In genomic region chr22:19430890-19431541, GRCh38 we compare ENCODE assay signal across 8 cellular contexts. TPM values are rescaled to one million over a fixed set of nuclear protein-coding genes. Genes with fewer than 3 reads are reported as not detected.
DNase-seq lines count a peak whose midpoint lies in the region; ATAC-seq and TF ChIP-seq lines count a peak whose summit lies in the region.

No MANE protein-coding gene starts in this region.

- H3K4me3 Mint-ChIP-seq in activated T-helper 17 cell treated with anti-CD3 and anti-CD28 coated beads, Interleukin-2, amount 50 U/mL, for 72 hours, result peak overlapping the region; percentile 89

- H3K27ac ChIP-seq in 22Rv1 (peak overlapping the region; percentile 97), heart right ventricle (peak overlapping the region in 9 of 10 donors; percentile 70 to 99 (median 93)), psoas muscle (peak overlapping the region; percentile 81)

- H3K27me3 ChIP-seq in heart right ventricle, result no peaks in the 10 kb centered on the region
- no peaks in the 10 kb centered on the region for H3K27me3 ChIP-seq in psoas muscle (ENCODE audit: insufficient read depth in 3 of 3, low read length in 2 of 3)

- H3K4me1 ChIP-seq in heart right ventricle (peaks cover 7 to 56% (median 40%) of the 10 kb centered on the region in 9 donors), psoas muscle (peaks cover 30% of the 10 kb centered on the region)

- intact Hi-C loops in heart right ventricle (cut with DNase I), result loop anchor here in 6 of 10 donors (2.0 to 10.0 kb wide), 5 partner anchors 46 to 254 kb away; partner anchors contain the start of genes CDC45 (in 3 of the 6), UFD1 (in 3 of the 6), CLTCL1 (in 2 of the 6) and SLC25A1 (in 2 of the 6)
- intact Hi-C loops in psoas muscle (cut with DNase I), result no loop called here

- no peak for ATAC-seq in activated T-helper 17 cell treated with anti-CD3 and anti-CD28 coated beads, Interleukin-2, amount 50 U/mL, for 72 hours (replicated peaks)
- no peak for ATAC-seq in heart right ventricle
- ATAC-seq in psoas muscle, result no peak
- no peak for ATAC-seq in HG03460 (IDR thresholded peaks at IDR 0.05; ENCODE audit: unreplicated experiment)

- DNase-seq in Jurkat, Clone E6-1 (ENCODE audit: low read depth, low spot score), result no peak
- DNase-seq in heart right ventricle, result peak in 1 of 2 donors; percentile 40
- peak; percentile 44 to 71 for DNase-seq in psoas muscle
- no peak for DNase-seq in NCI-H1436 treated with DMSO at 0.1 percent for 48 hours (lab: John Stamatoyannopoulos, UW)

- H3K36me3 Mint-ChIP-seq in activated T-helper 17 cell treated with anti-CD3 and anti-CD28 coated beads, Interleukin-2, amount 50 U/mL, for 72 hours (ENCODE audit: low read depth), result peaks cover 52% of the 10 kb centered on the region

- peak overlapping the region; percentile 95 for H3K4me3 ChIP-seq in Jurkat, Clone E6-1 (ENCODE audit: low read length)
- H3K4me3 ChIP-seq in heart right ventricle, result peak overlapping the region; percentile 65 to 94 (median 80)
- peak overlapping the region; percentile 97 for H3K4me3 ChIP-seq in psoas muscle

- H3K4me1 Mint-ChIP-seq in activated T-helper 17 cell treated with anti-CD3 and anti-CD28 coated beads, Interleukin-2, amount 50 U/mL, for 72 hours, result peaks cover 32% of the 10 kb centered on the region

- WGBS in heart right ventricle, 2 donors, result 0 to 1% methylated on average over 42 to 53 of the region's 53 CpGs
- WGBS in psoas muscle, 3 donors, result 0% methylated on average over 27 to 53 of the region's 53 CpGs

- peak overlapping the region; percentile 86 for H3K27ac Mint-ChIP-seq in activated T-helper 17 cell treated with anti-CD3 and anti-CD28 coated beads, Interleukin-2, amount 50 U/mL, for 72 hours

- H3K9me3 ChIP-seq in heart right ventricle (no peaks in the 10 kb centered on the region), psoas muscle (no peaks in the 10 kb centered on the region)

- no peaks in the 10 kb centered on the region for H3K9me3 Mint-ChIP-seq in activated T-helper 17 cell treated with anti-CD3 and anti-CD28 coated beads, Interleukin-2, amount 50 U/mL, for 72 hours

- TF ChIP-seq CTCF in 22Rv1 (IDR thresholded peaks at IDR 0.05) (peak; percentile 19), GM12872 (IDR thresholded peaks at IDR 0.05; ENCODE audit: insufficient read depth, low read depth, low read length) (0 out of 3 replicates have a peak, but pooled peaks have one; percentile 17), heart right ventricle (IDR thresholded peaks at IDR 0.05) (peak in 1 of 9 donors; percentile 22), psoas muscle (IDR thresholded peaks at IDR 0.05) (no peak)

- H3K27me3 Mint-ChIP-seq in activated T-helper 17 cell treated with anti-CD3 and anti-CD28 coated beads, Interleukin-2, amount 50 U/mL, for 72 hours, result no peaks in the 10 kb centered on the region

- H3K36me3 ChIP-seq in heart right ventricle, result peaks cover 0 to 25% (median 16%) of the 10 kb centered on the region in 9 donors
- H3K36me3 ChIP-seq in psoas muscle (ENCODE audit: insufficient read depth in 1 of 2, low read depth in 1 of 2), result peaks cover 7 to 23% of the 10 kb centered on the region in 2 donors

RNA-seq across cellular contexts. Expression of gene HIRA, which starts 0.5 kb away (rescaled TPM):
- 78.7 TPM for polyA plus RNA-seq in Jurkat, Clone E6-1 (2012; ENCODE audit: insufficient read depth, insufficient read length)
- 10 to 100 TPM; 21.4 to 45.6 TPM for total RNA-seq in activated T-helper 17 cell treated with anti-CD3 and anti-CD28 coated beads, Interleukin-2, amount 50 U/mL, for 72 hours
- total RNA-seq in heart right ventricle (10 to 100 TPM; 11.4 to 23.2 (median 18.3) TPM), psoas muscle (10 to 100 TPM; 12.3 to 32.7 (median 18.8) TPM)
- polyA plus RNA-seq in heart right ventricle (10 to 100 TPM in 1 of 2 donors, 1 to 10 TPM in 1; 3.1 to 10.8 TPM), psoas muscle (10 to 100 TPM; 13.3 to 18.9 (median 14.4) TPM)

RNA-seq across cellular contexts. Expression of gene MRPL40, which starts 1.3 kb away (rescaled TPM):
- polyA plus RNA-seq in Jurkat, Clone E6-1 (2012; ENCODE audit: insufficient read depth, insufficient read length), result 78.2 TPM
- 10 to 100 TPM; 11.8 to 25.7 TPM for total RNA-seq in activated T-helper 17 cell treated with anti-CD3 and anti-CD28 coated beads, Interleukin-2, amount 50 U/mL, for 72 hours
- total RNA-seq in heart right ventricle, result 10 to 100 TPM; 49.2 to 89.9 (median 54.9) TPM
- 100 to 1,000 TPM in 1 of 2 donors, 10 to 100 TPM in 1; 57.8 to 117 TPM for polyA plus RNA-seq in heart right ventricle
- 10 to 100 TPM; 53.7 to 70.5 (median 58.2) TPM for total RNA-seq in psoas muscle
- 10 to 100 TPM; 45.8 to 78.6 (median 62.3) TPM for polyA plus RNA-seq in psoas muscle

RNA-seq across cellular contexts. Expression of gene C22orf39, which starts 16.5 kb away (rescaled TPM):
- 98.1 TPM for polyA plus RNA-seq in Jurkat, Clone E6-1 (2012; ENCODE audit: insufficient read depth, insufficient read length)
- total RNA-seq in activated T-helper 17 cell treated with anti-CD3 and anti-CD28 coated beads, Interleukin-2, amount 50 U/mL, for 72 hours, result 10 to 100 TPM; 18.6 to 21.7 TPM
- 100 to 1,000 TPM in 1 of 10 donors, 10 to 100 TPM in 9; 47.7 to 123 (median 66.2) TPM for total RNA-seq in heart right ventricle
- 10 to 100 TPM; 41.7 to 42.3 TPM for polyA plus RNA-seq in heart right ventricle
- 100 to 1,000 TPM in 1 of 4 donors, 10 to 100 TPM in 3; 84.3 to 101 (median 92.3) TPM for total RNA-seq in psoas muscle
- polyA plus RNA-seq in psoas muscle, result 100 to 1,000 TPM in 1 of 3 donors, 10 to 100 TPM in 2; 60.9 to 104 (median 66.7) TPM

RNA-seq across cellular contexts. Expression of gene UFD1, which starts 48.0 kb away (rescaled TPM):
- 130 TPM for polyA plus RNA-seq in Jurkat, Clone E6-1 (2012; ENCODE audit: insufficient read depth, insufficient read length)
- 10 to 100 TPM; 56.0 to 93.5 TPM for total RNA-seq in activated T-helper 17 cell treated with anti-CD3 and anti-CD28 coated beads, Interleukin-2, amount 50 U/mL, for 72 hours
- total RNA-seq in heart right ventricle (10 to 100 TPM; 31.5 to 63.8 (median 43.3) TPM), psoas muscle (10 to 100 TPM; 44.3 to 97.4 (median 58.4) TPM)
- polyA plus RNA-seq in heart right ventricle (10 to 100 TPM; 55.3 to 79.4 TPM), psoas muscle (100 to 1,000 TPM in 2 of 3 donors, 10 to 100 TPM in 1; 79.6 to 226 (median 124) TPM)

RNA-seq across cellular contexts. Expression of gene CDC45, which starts 48.7 kb away (rescaled TPM):
- 151 TPM for polyA plus RNA-seq in Jurkat, Clone E6-1 (2012; ENCODE audit: insufficient read depth, insufficient read length)
- 10 to 100 TPM; 64.2 to 99.9 TPM for total RNA-seq in activated T-helper 17 cell treated with anti-CD3 and anti-CD28 coated beads, Interleukin-2, amount 50 U/mL, for 72 hours
- total RNA-seq in heart right ventricle, result 1 to 10 TPM in 2 of 10 donors, under 1 TPM in 4, not detected in 4; 0.21 to 3.4 (median 0.69) TPM
- polyA plus RNA-seq in heart right ventricle, result under 1 TPM; 0.15 to 0.54 TPM
- total RNA-seq in psoas muscle, result under 1 TPM in 2 of 4 donors, not detected in 2; 0.50 to 0.71 TPM
- polyA plus RNA-seq in psoas muscle, result under 1 TPM; 0.30 to 0.77 (median 0.73) TPM

Comparison
In these comparisons a context has a peak if more than half of its experiments do, and no peak if none do; other contexts are left out.
1. DNase-seq: peak in psoas muscle (2 of 2); none in Jurkat, Clone E6-1 (single experiment) and NCI-H1436 treated with DMSO at 0.1 percent for 48 hours (single experiment).
2. intact Hi-C loops: an anchor here in heart right ventricle (2.0 to 10.0 kb wide); none called in psoas muscle.
3. Peak in every context shown above with its lines, with median percentiles within 50 percentile points of each other: H3K27ac ChIP-seq and H3K4me3 ChIP-seq.